In genomic region chr7:2883101-2883500, GRCh38 we compare ENCODE assay signal across 23 cellular contexts. TPM values are rescaled to one million over a fixed set of nuclear protein-coding genes. Genes with fewer than 3 reads are reported as not detected.
A peak's percentile ranks its signal among the peaks of the same experiment; 100 is the strongest.
DNase-seq lines count a peak whose midpoint lies in the region; ATAC-seq and TF ChIP-seq lines count a peak whose summit lies in the region.
"Had no signal": no experiment of that assay in that cellular context is flagged by ENCODE, and none has a peak within 500 bp of the region (broad histone marks: within the 10 kb centered on the region; RNA-seq: fewer than 3 reads in every experiment).

No MANE protein-coding gene starts in this region.

- peak overlapping the region; percentile 72 for H3K4ac ChIP-seq in neuronal stem cell (ENCODE audit: low read length)

- H3K27ac Mint-ChIP-seq in GM23338 (no peak overlapping the region), chondrocyte (ENCODE audit: unreplicated experiment) (no peak overlapping the region)
- no peak overlapping the region for H3K27ac Mint-ChIP-seq in activated naive CD4-positive, alpha-beta T cell treated with anti-CD3 and anti-CD28 coated beads for 36 hours
- H3K27ac Mint-ChIP-seq: HFFc6 had no signal

- H3K9ac ChIP-seq in BLaER1 (no peak overlapping the region), neuronal stem cell (ENCODE audit: low read depth, low read length, poor library complexity) (no peak overlapping the region)

- H3K27ac ChIP-seq in BLaER1 (no peak overlapping the region), GM23338 (ENCODE audit: low read depth) (no peak overlapping the region), neuronal stem cell (replicated peaks; ENCODE audit: low read length) (no peak overlapping the region)
- H3K27ac ChIP-seq: A549 had no signal

- peak overlapping the region; percentile 94 for H2AK5ac ChIP-seq in neuronal stem cell (ENCODE audit: low read depth, low read length)

- no peak overlapping the region for H3K23ac ChIP-seq in neuronal stem cell (ENCODE audit: low read depth, low read length, poor library complexity)

- no peaks in the 10 kb centered on the region for H3K79me2 ChIP-seq in GM23338 (replicated peaks; ENCODE audit: insufficient read depth)

- TF ChIP-seq CTCF in GM23338 (conservative IDR thresholded peaks at IDR 0.05; ENCODE audit: low read depth in 2 of 2) (no peak), chondrocyte (IDR thresholded peaks at IDR 0.05) (no peak)

- H3K4me3 ChIP-seq in BLaER1, result no peak overlapping the region
- no peak overlapping the region for H3K4me3 ChIP-seq in GM23338
- no peak overlapping the region for H3K4me3 ChIP-seq in neuronal stem cell (ENCODE audit: low read length in 2 of 2)
- H3K4me3 ChIP-seq: A549, GM12878, HAP-1 had no signal

- H4K91ac ChIP-seq in neuronal stem cell (ENCODE audit: low read depth, low read length, poor library complexity), result no peak overlapping the region

- H3K14ac ChIP-seq in neuronal stem cell (ENCODE audit: low read length), result no peak overlapping the region

- H3K9me3 ChIP-seq in BLaER1 (no peaks in the 10 kb centered on the region), neuronal stem cell (replicated peaks in 1 of 2; ENCODE audit: control insufficient read depth in 2 of 2, insufficient read depth in 1 of 2, low read depth in 1 of 2, low read length in 2 of 2) (peaks cover 0 to 8% of the 10 kb centered on the region in 2 donors)
- H3K9me3 ChIP-seq: A549, BE2C, Caco-2, HAP-1 had no signal

- H3K36me3 Mint-ChIP-seq in GM23338 (ENCODE audit: low read depth), result no peaks in the 10 kb centered on the region
- no peaks in the 10 kb centered on the region for H3K36me3 Mint-ChIP-seq in chondrocyte (ENCODE audit: low read depth)
- H3K36me3 Mint-ChIP-seq in activated naive CD4-positive, alpha-beta T cell treated with anti-CD3 and anti-CD28 coated beads for 36 hours (ENCODE audit: low read depth), result no peaks in the 10 kb centered on the region
- H3K36me3 Mint-ChIP-seq: CD4-positive, CD25-positive, alpha-beta regulatory T cell; CD8-positive, alpha-beta T cell had no signal

- CTCF ChIA-PET in activated naive CD4-positive, alpha-beta T cell treated with anti-CD3 and anti-CD28 coated beads for 36 hours (lab: Charles Lee), result interaction anchor here (1.0 to 2.0 kb wide), 2 partner anchors 18 to 204 kb away, joined by 4 to 5 read pairs; no protein-coding TSS in a partner anchor

- H3K27me3 Mint-ChIP-seq in GM23338 (ENCODE audit: insufficient read depth, low read depth, poor library complexity) (peaks cover 10% of the 10 kb centered on the region), chondrocyte (ENCODE audit: low read depth) (no peaks in the 10 kb centered on the region)
- no peaks in the 10 kb centered on the region for H3K27me3 Mint-ChIP-seq in activated naive CD4-positive, alpha-beta T cell treated with anti-CD3 and anti-CD28 coated beads for 36 hours (ENCODE audit: low read depth)
- H3K27me3 Mint-ChIP-seq: CD4-positive, CD25-positive, alpha-beta regulatory T cell had no signal

- H3K4me2 ChIP-seq in BLaER1, result peak overlapping the region; percentile 72
- H3K4me2 ChIP-seq in GM23338, result no peak overlapping the region
- no peak overlapping the region for H3K4me2 ChIP-seq in neuronal stem cell (ENCODE audit: insufficient read depth, low read length, poor library complexity, severe bottlenecking)
- H3K4me2 ChIP-seq: A549 had no signal

- H3K4me1 ChIP-seq in BLaER1, result peaks cover 79% of the 10 kb centered on the region
- peaks cover 20% of the 10 kb centered on the region for H3K4me1 ChIP-seq in GM23338 (ENCODE audit: insufficient read depth)
- H3K4me1 ChIP-seq in neuronal stem cell (ENCODE audit: control insufficient read depth in 2 of 2, insufficient read depth in 1 of 2, low read depth in 1 of 2, low read length in 2 of 2), result peaks cover 15 to 34% of the 10 kb centered on the region in 2 donors
- H3K4me1 ChIP-seq: A549, BE2C, Caco-2, HAP-1 had no signal

- H3K36me3 ChIP-seq in BLaER1, result no peaks in the 10 kb centered on the region
- H3K36me3 ChIP-seq in GM23338 (ENCODE audit: insufficient read depth), result no peaks in the 10 kb centered on the region
- H3K36me3 ChIP-seq in neuronal stem cell (replicated peaks in 1 of 2; ENCODE audit: control insufficient read depth in 2 of 2, insufficient read depth in 2 of 2, low read length in 2 of 2), result peaks cover 0 to 2% of the 10 kb centered on the region in 2 donors
- H3K36me3 ChIP-seq: BE2C, HAP-1 had no signal

- peak overlapping the region; percentile 72; the same call in 1 of the 2 replicates for H2AFZ ChIP-seq in GM23338
- H2AFZ ChIP-seq in neuronal stem cell (ENCODE audit: low read length), result peak overlapping the region; percentile 66

- WGBS in neuronal stem cell (ENCODE audit: extremely low coverage in 2 of 2, insufficient read length in 2 of 2, insufficient replicate concordance in 1 of 2), 2 donors, result no CpG with 5 or more reads among the region's 17 CpGs

- intact Hi-C loops in activated naive CD4-positive, alpha-beta T cell treated with anti-CD3 and anti-CD28 coated beads for 36 hours (cut with micrococcal nuclease), result no loop called here

- H3K18ac ChIP-seq in neuronal stem cell (ENCODE audit: low read length), result peak overlapping the region; percentile 79

- peak overlapping the region; percentile 15 for H2BK15ac ChIP-seq in neuronal stem cell (ENCODE audit: low read length)

- no peaks in the 10 kb centered on the region for H3K79me1 ChIP-seq in neuronal stem cell (ENCODE audit: low read depth, low read length)

- peak overlapping the region; percentile 63 for H2BK12ac ChIP-seq in neuronal stem cell (ENCODE audit: low read length)

- peak overlapping the region; percentile 85 for H2BK120ac ChIP-seq in neuronal stem cell (ENCODE audit: low read depth, low read length)

- H3K9me2 ChIP-seq in GM23338 (ENCODE audit: insufficient read depth), result no peaks in the 10 kb centered on the region

- H3K9me3 Mint-ChIP-seq in GM23338 (no peaks in the 10 kb centered on the region), chondrocyte (ENCODE audit: low read depth) (no peaks in the 10 kb centered on the region)
- no peaks in the 10 kb centered on the region for H3K9me3 Mint-ChIP-seq in activated naive CD4-positive, alpha-beta T cell treated with anti-CD3 and anti-CD28 coated beads for 36 hours
- H3K9me3 Mint-ChIP-seq: CD4-positive, CD25-positive, alpha-beta regulatory T cell; CD8-positive, alpha-beta T cell; HFFc6 had no signal

- DNase-seq in GM23338 (ENCODE audit: low spot score) (no peak), chondrocyte (ENCODE audit: low spot score) (peak; percentile 60), neuronal stem cell (ENCODE audit: low spot score) (no peak), NCI-H2107 treated with DMSO at 0.1 percent for 48 hours (lab: John Stamatoyannopoulos, UW; ENCODE audit: unreplicated experiment) (no peak), DMS 273 treated with DMSO at 0.1 percent for 48 hours (lab: John Stamatoyannopoulos, UW) (no peak)
- no peak for DNase-seq in activated naive CD4-positive, alpha-beta T cell treated with anti-CD3 and anti-CD28 coated beads for 36 hours
- DNase-seq: 8988T; ACHN; AML-193; BE2C; Caco-2; CD4-positive, CD25-positive, alpha-beta regulatory T cell; CD8-positive, alpha-beta T cell; DMS79; EL; GDM1; GOT3; HFFc6 had no signal

- peaks cover 15% of the 10 kb centered on the region for H3F3A ChIP-seq in GM23338 (replicated peaks; ENCODE audit: low read depth)

- H2BK5ac ChIP-seq in neuronal stem cell (ENCODE audit: low read length), result peak overlapping the region; percentile 14

- ATAC-seq in GM23338, result no peak
- no peak for ATAC-seq in GM21825 (IDR thresholded peaks at IDR 0.05; ENCODE audit: unreplicated experiment)
- ATAC-seq: A549; CD8-positive, alpha-beta T cell; GM12878 had no signal

- no peaks in the 10 kb centered on the region for H4K20me1 ChIP-seq in BLaER1
- no peaks in the 10 kb centered on the region for H4K20me1 ChIP-seq in GM23338 (replicated peaks; ENCODE audit: insufficient read depth)

- no peak overlapping the region for H4K8ac ChIP-seq in neuronal stem cell (ENCODE audit: low read depth, low read length)

- H3K4me3 Mint-ChIP-seq in GM23338 (no peak overlapping the region), chondrocyte (ENCODE audit: unreplicated experiment) (no peak overlapping the region)
- H3K4me3 Mint-ChIP-seq in activated naive CD4-positive, alpha-beta T cell treated with anti-CD3 and anti-CD28 coated beads for 36 hours, result no peak overlapping the region
- H3K4me3 Mint-ChIP-seq: CD4-positive, CD25-positive, alpha-beta regulatory T cell; CD8-positive, alpha-beta T cell; HFFc6 had no signal

- no peaks in the 10 kb centered on the region for H3K27me3 ChIP-seq in BLaER1
- H3K27me3 ChIP-seq in GM23338 (ENCODE audit: insufficient read depth), result no peaks in the 10 kb centered on the region
- H3K27me3 ChIP-seq in neuronal stem cell (ENCODE audit: control insufficient read depth in 3 of 3, insufficient read depth in 3 of 3, low read depth in 1 of 3, low read length in 3 of 3), result no peaks in the 10 kb centered on the region
- H3K27me3 ChIP-seq: BE2C had no signal

- peaks cover 42% of the 10 kb centered on the region for H3K4me1 Mint-ChIP-seq in GM23338
- H3K4me1 Mint-ChIP-seq in chondrocyte (ENCODE audit: low read depth), result peaks cover 4% of the 10 kb centered on the region
- H3K4me1 Mint-ChIP-seq in activated naive CD4-positive, alpha-beta T cell treated with anti-CD3 and anti-CD28 coated beads for 36 hours (ENCODE audit: low read depth), result peaks cover 23% of the 10 kb centered on the region

TF ChIP-seq in GM23338, 12 proteins besides CTCF, POLR2A, EP300 and RAD21:
- no peak for TF ChIP-seq STAT1 (IDR thresholded peaks at IDR 0.05; ENCODE audit: unreplicated experiment)
- TF ChIP-seq EZH2phosphoT487 (IDR thresholded peaks at IDR 0.05; ENCODE audit: unreplicated experiment), result no peak
- no peak for TF ChIP-seq JUNB (IDR thresholded peaks at IDR 0.05; ENCODE audit: unreplicated experiment)

RNA-seq across cellular contexts. Expression of gene GNA12, which starts 39.0 kb away (rescaled TPM):
- 87.7 and 99.8 TPM in 2 replicates for total RNA-seq in GM23338 (2014; rRNA removed; shearing (Covaris generic))
- 24.0 and 25.2 TPM in 2 replicates for polyA plus RNA-seq in GM23338 (2016; fragmentation: Nextera tagmentation; extraction: Ambion mirVana)
- 77.5 to 111 TPM (median 108 TPM) in 3 replicates for total RNA-seq in chondrocyte
- 37.0 TPM for polyA plus RNA-seq in neuronal stem cell (2013, experiment 1 of 2)
- polyA plus RNA-seq in neuronal stem cell (2013, experiment 2 of 2), result 36.5 TPM
- 10 to 100 TPM; 14.1 to 15.0 TPM for total RNA-seq in activated naive CD4-positive, alpha-beta T cell treated with anti-CD3 and anti-CD28 coated beads for 36 hours
